ENCODE assay signal across 1 cellular context in the genomic region with DNA sequence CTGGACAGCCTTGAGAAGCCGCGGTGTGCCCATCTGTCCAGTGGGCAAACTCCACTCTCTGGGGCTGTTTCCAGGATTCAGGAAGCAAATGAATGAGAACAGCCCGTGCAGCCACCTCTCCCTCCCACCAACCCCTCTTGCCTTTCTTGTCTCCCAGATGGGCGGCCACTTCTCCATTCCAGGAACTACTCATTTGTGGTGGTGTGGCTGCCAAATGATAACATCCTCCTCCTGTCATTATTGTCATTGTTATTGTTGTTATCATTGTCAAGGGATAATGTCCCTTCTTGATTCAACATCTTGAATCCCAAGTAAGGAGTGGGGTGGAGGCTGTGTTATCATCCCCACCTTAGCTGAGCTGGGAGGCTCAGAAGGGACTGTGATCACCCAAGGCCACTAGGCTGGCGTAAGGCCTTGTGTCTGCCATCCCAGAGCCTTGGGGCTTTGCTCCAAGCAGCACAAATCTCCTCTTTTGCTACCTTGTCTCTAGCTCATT.
TF ChIP-seq lines count a peak whose summit lies in the region.

No MANE protein-coding gene starts in this region.

TF ChIP-seq in K562, 482 proteins besides CTCF, POLR2A, EP300 and RAD21 (continued from another document):
- TF ChIP-seq, protein P1, sequence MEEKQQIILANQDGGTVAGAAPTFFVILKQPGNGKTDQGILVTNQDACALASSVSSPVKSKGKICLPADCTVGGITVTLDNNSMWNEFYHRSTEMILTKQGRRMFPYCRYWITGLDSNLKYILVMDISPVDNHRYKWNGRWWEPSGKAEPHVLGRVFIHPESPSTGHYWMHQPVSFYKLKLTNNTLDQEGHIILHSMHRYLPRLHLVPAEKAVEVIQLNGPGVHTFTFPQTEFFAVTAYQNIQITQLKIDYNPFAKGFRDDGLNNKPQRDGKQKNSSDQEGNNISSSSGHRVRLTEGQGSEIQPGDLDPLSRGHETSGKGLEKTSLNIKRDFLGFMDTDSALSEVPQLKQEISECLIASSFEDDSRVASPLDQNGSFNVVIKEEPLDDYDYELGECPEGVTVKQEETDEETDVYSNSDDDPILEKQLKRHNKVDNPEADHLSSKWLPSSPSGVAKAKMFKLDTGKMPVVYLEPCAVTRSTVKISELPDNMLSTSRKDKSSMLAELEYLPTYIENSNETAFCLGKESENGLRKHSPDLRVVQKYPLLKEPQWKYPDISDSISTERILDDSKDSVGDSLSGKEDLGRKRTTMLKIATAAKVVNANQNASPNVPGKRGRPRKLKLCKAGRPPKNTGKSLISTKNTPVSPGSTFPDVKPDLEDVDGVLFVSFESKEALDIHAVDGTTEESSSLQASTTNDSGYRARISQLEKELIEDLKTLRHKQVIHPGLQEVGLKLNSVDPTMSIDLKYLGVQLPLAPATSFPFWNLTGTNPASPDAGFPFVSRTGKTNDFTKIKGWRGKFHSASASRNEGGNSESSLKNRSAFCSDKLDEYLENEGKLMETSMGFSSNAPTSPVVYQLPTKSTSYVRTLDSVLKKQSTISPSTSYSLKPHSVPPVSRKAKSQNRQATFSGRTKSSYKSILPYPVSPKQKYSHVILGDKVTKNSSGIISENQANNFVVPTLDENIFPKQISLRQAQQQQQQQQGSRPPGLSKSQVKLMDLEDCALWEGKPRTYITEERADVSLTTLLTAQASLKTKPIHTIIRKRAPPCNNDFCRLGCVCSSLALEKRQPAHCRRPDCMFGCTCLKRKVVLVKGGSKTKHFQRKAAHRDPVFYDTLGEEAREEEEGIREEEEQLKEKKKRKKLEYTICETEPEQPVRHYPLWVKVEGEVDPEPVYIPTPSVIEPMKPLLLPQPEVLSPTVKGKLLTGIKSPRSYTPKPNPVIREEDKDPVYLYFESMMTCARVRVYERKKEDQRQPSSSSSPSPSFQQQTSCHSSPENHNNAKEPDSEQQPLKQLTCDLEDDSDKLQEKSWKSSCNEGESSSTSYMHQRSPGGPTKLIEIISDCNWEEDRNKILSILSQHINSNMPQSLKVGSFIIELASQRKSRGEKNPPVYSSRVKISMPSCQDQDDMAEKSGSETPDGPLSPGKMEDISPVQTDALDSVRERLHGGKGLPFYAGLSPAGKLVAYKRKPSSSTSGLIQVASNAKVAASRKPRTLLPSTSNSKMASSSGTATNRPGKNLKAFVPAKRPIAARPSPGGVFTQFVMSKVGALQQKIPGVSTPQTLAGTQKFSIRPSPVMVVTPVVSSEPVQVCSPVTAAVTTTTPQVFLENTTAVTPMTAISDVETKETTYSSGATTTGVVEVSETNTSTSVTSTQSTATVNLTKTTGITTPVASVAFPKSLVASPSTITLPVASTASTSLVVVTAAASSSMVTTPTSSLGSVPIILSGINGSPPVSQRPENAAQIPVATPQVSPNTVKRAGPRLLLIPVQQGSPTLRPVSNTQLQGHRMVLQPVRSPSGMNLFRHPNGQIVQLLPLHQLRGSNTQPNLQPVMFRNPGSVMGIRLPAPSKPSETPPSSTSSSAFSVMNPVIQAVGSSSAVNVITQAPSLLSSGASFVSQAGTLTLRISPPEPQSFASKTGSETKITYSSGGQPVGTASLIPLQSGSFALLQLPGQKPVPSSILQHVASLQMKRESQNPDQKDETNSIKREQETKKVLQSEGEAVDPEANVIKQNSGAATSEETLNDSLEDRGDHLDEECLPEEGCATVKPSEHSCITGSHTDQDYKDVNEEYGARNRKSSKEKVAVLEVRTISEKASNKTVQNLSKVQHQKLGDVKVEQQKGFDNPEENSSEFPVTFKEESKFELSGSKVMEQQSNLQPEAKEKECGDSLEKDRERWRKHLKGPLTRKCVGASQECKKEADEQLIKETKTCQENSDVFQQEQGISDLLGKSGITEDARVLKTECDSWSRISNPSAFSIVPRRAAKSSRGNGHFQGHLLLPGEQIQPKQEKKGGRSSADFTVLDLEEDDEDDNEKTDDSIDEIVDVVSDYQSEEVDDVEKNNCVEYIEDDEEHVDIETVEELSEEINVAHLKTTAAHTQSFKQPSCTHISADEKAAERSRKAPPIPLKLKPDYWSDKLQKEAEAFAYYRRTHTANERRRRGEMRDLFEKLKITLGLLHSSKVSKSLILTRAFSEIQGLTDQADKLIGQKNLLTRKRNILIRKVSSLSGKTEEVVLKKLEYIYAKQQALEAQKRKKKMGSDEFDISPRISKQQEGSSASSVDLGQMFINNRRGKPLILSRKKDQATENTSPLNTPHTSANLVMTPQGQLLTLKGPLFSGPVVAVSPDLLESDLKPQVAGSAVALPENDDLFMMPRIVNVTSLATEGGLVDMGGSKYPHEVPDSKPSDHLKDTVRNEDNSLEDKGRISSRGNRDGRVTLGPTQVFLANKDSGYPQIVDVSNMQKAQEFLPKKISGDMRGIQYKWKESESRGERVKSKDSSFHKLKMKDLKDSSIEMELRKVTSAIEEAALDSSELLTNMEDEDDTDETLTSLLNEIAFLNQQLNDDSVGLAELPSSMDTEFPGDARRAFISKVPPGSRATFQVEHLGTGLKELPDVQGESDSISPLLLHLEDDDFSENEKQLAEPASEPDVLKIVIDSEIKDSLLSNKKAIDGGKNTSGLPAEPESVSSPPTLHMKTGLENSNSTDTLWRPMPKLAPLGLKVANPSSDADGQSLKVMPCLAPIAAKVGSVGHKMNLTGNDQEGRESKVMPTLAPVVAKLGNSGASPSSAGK (IDR thresholded peaks at IDR 0.05), result no peak
- TF ChIP-seq, protein P2, sequence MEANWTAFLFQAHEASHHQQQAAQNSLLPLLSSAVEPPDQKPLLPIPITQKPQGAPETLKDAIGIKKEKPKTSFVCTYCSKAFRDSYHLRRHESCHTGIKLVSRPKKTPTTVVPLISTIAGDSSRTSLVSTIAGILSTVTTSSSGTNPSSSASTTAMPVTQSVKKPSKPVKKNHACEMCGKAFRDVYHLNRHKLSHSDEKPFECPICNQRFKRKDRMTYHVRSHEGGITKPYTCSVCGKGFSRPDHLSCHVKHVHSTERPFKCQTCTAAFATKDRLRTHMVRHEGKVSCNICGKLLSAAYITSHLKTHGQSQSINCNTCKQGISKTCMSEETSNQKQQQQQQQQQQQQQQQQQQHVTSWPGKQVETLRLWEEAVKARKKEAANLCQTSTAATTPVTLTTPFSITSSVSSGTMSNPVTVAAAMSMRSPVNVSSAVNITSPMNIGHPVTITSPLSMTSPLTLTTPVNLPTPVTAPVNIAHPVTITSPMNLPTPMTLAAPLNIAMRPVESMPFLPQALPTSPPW (CRISPR knock-in tag; IDR thresholded peaks at IDR 0.05), result peak; percentile 44; the same call in 1 of the 2 replicates
- TF ChIP-seq, protein P3, sequence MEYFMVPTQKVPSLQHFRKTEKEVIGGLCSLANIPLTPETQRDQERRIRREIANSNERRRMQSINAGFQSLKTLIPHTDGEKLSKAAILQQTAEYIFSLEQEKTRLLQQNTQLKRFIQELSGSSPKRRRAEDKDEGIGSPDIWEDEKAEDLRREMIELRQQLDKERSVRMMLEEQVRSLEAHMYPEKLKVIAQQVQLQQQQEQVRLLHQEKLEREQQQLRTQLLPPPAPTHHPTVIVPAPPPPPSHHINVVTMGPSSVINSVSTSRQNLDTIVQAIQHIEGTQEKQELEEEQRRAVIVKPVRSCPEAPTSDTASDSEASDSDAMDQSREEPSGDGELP (CRISPR knock-in tag; IDR thresholded peaks at IDR 0.05; ENCODE audit: borderline replicate concordance), result no peak; the same call in none of the 2 replicates
- TF ChIP-seq, protein P4, sequence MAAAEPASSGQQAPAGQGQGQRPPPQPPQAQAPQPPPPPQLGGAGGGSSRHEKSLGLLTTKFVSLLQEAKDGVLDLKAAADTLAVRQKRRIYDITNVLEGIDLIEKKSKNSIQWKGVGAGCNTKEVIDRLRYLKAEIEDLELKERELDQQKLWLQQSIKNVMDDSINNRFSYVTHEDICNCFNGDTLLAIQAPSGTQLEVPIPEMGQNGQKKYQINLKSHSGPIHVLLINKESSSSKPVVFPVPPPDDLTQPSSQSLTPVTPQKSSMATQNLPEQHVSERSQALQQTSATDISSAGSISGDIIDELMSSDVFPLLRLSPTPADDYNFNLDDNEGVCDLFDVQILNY (CRISPR knock-in tag; IDR thresholded peaks at IDR 0.05), result no peak
- peak in 1 of 2 experiments; percentile 74; a peak in 1 of 4 replicates for TF ChIP-seq TBL1XR1 (IDR thresholded peaks at IDR 0.05; ENCODE audit: low read length in 2 of 2)
- TF ChIP-seq ZNF174 (CRISPR knock-in tag; IDR thresholded peaks at IDR 0.05), result no peak
- TF ChIP-seq DDX20 (tag; IDR thresholded peaks at IDR 0.05; ENCODE audit: low read depth), result no peak
- TF ChIP-seq SOX6 (IDR thresholded peaks at IDR 0.05), result peak; percentile 100
- no peak for TF ChIP-seq NR3C1 (CRISPR knock-in tag; IDR thresholded peaks at IDR 0.05)
- TF ChIP-seq POLR2G (IDR thresholded peaks at IDR 0.05; ENCODE audit: low read depth, low read length), result no peak
- TF ChIP-seq ESRRA (IDR thresholded peaks at IDR 0.05; ENCODE audit: borderline replicate concordance, low read depth), result peak; percentile 53; the same call in 1 of the 2 replicates
- TF ChIP-seq DIDO1 (tag; IDR thresholded peaks at IDR 0.05; ENCODE audit: low read depth), result no peak
- no peak; a peak in 1 of 4 replicates for TF ChIP-seq ETV6 (IDR thresholded peaks at IDR 0.05; ENCODE audit: borderline replicate concordance in 1 of 2, low read depth in 2 of 2, low read length in 1 of 2)
- TF ChIP-seq ETV6 (CRISPR knock-in tag; IDR thresholded peaks at IDR 0.05; ENCODE audit: borderline replicate concordance), result no peak
- peak in 1 of 2 experiments; percentile 79; a peak in 2 of 4 replicates for TF ChIP-seq KDM1A (IDR thresholded peaks at IDR 0.05)
- TF ChIP-seq BHLHE40 (IDR thresholded peaks at IDR 0.05; ENCODE audit: low read length), result peak; percentile 60; the same call in 1 of the 2 replicates
- TF ChIP-seq, protein P5, sequence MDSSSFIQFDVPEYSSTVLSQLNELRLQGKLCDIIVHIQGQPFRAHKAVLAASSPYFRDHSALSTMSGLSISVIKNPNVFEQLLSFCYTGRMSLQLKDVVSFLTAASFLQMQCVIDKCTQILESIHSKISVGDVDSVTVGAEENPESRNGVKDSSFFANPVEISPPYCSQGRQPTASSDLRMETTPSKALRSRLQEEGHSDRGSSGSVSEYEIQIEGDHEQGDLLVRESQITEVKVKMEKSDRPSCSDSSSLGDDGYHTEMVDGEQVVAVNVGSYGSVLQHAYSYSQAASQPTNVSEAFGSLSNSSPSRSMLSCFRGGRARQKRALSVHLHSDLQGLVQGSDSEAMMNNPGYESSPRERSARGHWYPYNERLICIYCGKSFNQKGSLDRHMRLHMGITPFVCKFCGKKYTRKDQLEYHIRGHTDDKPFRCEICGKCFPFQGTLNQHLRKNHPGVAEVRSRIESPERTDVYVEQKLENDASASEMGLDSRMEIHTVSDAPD (CRISPR knock-in tag; IDR thresholded peaks at IDR 0.05), result no peak
- peak; percentile 49 for TF ChIP-seq CCNT2 (IDR thresholded peaks at IDR 0.05; ENCODE audit: borderline replicate concordance, extremely low read depth, insufficient read length, low read depth, low read length)
- no peak for TF ChIP-seq ETS2 (tag; IDR thresholded peaks at IDR 0.05; ENCODE audit: borderline replicate concordance, poor library complexity, severe bottlenecking)
- peak; percentile 62 for TF ChIP-seq CXXC5 (CRISPR knock-in tag; IDR thresholded peaks at IDR 0.05)
- no peak for TF ChIP-seq ADNP (tag; IDR thresholded peaks at IDR 0.05)
- TF ChIP-seq DACH1 (IDR thresholded peaks at IDR 0.05; ENCODE audit: partially characterized antibody), result no peak
- TF ChIP-seq, protein P6, sequence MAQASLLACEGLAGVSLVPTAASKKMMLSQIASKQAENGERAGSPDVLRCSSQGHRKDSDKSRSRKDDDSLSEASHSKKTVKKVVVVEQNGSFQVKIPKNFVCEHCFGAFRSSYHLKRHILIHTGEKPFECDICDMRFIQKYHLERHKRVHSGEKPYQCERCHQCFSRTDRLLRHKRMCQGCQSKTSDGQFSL (CRISPR knock-in tag; IDR thresholded peaks at IDR 0.05), result peak; percentile 24; the same call in 1 of the 2 replicates
- TF ChIP-seq, protein P6 (tag; IDR thresholded peaks at IDR 0.05), result no peak
